Comparison of ENCODE assay signal across 23 cellular contexts in genomic region chr1:229786974-229787610, GRCh38.
"Had no signal": no experiment of that assay in that cellular context is flagged by ENCODE, and none has a peak within 500 bp of the region (broad histone marks: within the 10 kb centered on the region; RNA-seq: fewer than 3 reads in every experiment).

No MANE protein-coding gene starts in this region.

- H3K27ac Mint-ChIP-seq: activated B cell treated with CpG ODN at 0.5 μM for 24 hours; activated CD8-positive, alpha-beta T cell treated with anti-CD3 and anti-CD28 coated beads for 36 hours; activated T-helper 17 cell treated with anti-CD3 and anti-CD28 coated beads, Interleukin-2, amount 50 U/mL, for 72 hours; T-helper 1 cell treated with Interleukin-12 subunit alpha and Interleukin-12 subunit beta and Interleukin-4 antibody, amounts not matched to agents 30 μg/mL and 1 μg/mL, for 36 hours had no signal

- H3K4me1 Mint-ChIP-seq: activated B cell treated with CpG ODN at 0.5 μM for 24 hours; activated T-helper 17 cell treated with anti-CD3 and anti-CD28 coated beads, Interleukin-2, amount 50 U/mL, for 72 hours had no signal

- ATAC-seq: activated CD8-positive, alpha-beta T cell treated with anti-CD3 and anti-CD28 coated beads for 36 hours; activated T-cell treated with anti-CD3 and anti-CD28 coated beads, Interleukin-2, amount 50 U/mL, for 4 hours; activated T-helper 17 cell treated with anti-CD3 and anti-CD28 coated beads, Interleukin-2, amount 50 U/mL, for 72 hours; body of pancreas; gastroesophageal sphincter; left colon; psoas muscle; upper lobe of right lung had no signal

- DNase-seq: activated B cell treated with CpG ODN at 0.5 μM for 24 hours; activated CD4-positive, alpha-beta T cell treated with anti-CD3 and anti-CD28 coated beads, Interleukin-2, amount 50 U/mL, for 1 hour; activated CD8-positive, alpha-beta T cell treated with anti-CD3 and anti-CD28 coated beads for 36 hours; activated gamma-delta T cell treated with Interleukin-2 at 50 U/mL for 16 hours; activated naive CD4-positive, alpha-beta T cell treated with anti-CD3 and anti-CD28 coated beads, Interleukin-2, amount 50 U/mL, for 16 hours; activated T-cell treated with anti-CD3 and anti-CD28 coated beads, Interleukin-2, amount 50 U/mL, for 4 hours; amygdala; body of pancreas; colonic mucosa; effector CD8-positive, alpha-beta T cell; esophagus squamous epithelium; kidney; left colon; mammary epithelial cell; nephron progenitor cell; psoas muscle; spleen; stimulated activated naive CD4-positive, alpha-beta T cell; tibial artery; upper lobe of right lung had no signal

- H3K4me3 Mint-ChIP-seq: activated B cell treated with CpG ODN at 0.5 μM for 24 hours; activated CD8-positive, alpha-beta T cell treated with anti-CD3 and anti-CD28 coated beads for 36 hours; activated T-cell treated with anti-CD3 and anti-CD28 coated beads, Interleukin-2, amount 50 U/mL, for 4 hours; activated T-helper 17 cell treated with anti-CD3 and anti-CD28 coated beads, Interleukin-2, amount 50 U/mL, for 72 hours; nephron progenitor cell; T-helper 1 cell treated with Interleukin-12 subunit alpha and Interleukin-12 subunit beta and Interleukin-4 antibody, amounts not matched to agents 30 μg/mL and 1 μg/mL, for 36 hours had no signal
